11 cellular contexts compared by ENCODE assay signal in the genomic region with DNA sequence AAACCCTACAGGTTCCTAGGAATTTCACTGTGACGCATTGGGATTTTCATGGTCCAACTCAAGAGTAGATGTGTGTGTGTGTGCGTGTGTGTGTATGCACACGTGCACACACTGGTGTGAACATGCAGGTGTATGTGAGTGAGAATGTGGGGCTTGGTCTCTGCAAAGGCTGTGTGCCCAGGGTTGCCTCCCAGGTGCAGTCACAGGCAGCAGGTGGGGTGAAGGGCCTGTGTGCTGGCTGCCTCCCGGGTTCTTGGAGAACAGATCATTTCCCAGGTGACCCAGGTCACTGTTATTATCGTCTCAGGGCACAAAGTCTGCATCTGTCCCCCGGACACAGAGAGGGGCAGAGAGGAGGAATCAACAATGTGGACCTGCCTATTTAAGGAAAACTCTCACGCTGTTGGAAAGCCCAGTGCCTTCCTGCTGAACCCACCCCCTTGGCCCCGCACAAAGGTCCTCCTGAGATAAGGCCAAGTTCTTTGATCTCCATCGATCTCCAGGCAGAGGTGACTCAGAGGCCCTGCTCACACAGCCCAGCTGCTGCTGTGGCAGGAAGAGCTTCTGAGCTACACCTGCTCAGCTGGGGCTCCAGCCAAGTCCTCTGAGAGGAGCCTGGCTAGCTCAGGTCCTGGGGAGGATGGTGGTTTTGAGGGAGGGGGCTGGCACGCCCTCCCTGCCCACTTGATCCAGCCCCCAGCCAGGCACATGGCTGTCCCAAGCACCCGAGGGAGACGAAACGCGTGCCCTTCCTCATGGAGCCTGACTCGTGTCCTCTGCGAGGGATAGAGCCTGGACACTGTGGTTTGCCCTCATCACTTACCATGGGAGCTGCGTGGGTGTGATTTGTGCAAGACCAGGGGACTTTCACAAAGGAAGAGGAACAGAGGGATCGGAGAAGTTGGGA.
DNase-seq lines count a peak whose midpoint lies in the region; ATAC-seq lines count a peak whose summit lies in the region.
"Had no signal": no experiment of that assay in that cellular context is flagged by ENCODE, and none has a peak within 500 bp of the region (broad histone marks: within the 10 kb centered on the region; RNA-seq: fewer than 3 reads in every experiment).

No MANE protein-coding gene starts in this region.

- no peak overlapping the region for H3K4ac ChIP-seq in mesendoderm (ENCODE audit: low read depth, low read length)

- H3K9ac ChIP-seq in mesendoderm (ENCODE audit: low read length) = no peak overlapping the region

- H3K27me3 ChIP-seq in SJCRH30 = peaks cover 4% of the 10 kb centered on the region; the same call in 1 of the 2 replicates
- peaks cover 7% of the 10 kb centered on the region for H3K27me3 ChIP-seq in mesendoderm (ENCODE audit: insufficient read depth, low read length, poor library complexity)

- DNase-seq in COLO668 (lab: John Stamatoyannopoulos, UW; ENCODE audit: unreplicated experiment) (peak; percentile 17), HT1080 (ENCODE audit: low read depth) (peak; percentile 11), SJCRH30 (peak; percentile 66 to 76), mesendoderm (peak; percentile 66), cerebellum (ENCODE audit: low spot score) (no peak), SKM-1 (lab: John Stamatoyannopoulos, UW; ENCODE audit: unreplicated experiment) (no peak)

- WGBS in mesendoderm (ENCODE audit: extremely low coverage, insufficient coverage, low lambda C conversion rate) = no CpG with 5 or more reads among the region's 18 CpGs

- H3K23ac ChIP-seq in mesendoderm (ENCODE audit: low read length) = no peak overlapping the region

- H3K4me2 ChIP-seq in mesendoderm (ENCODE audit: low read length) = no peak overlapping the region
- H3K4me2 ChIP-seq: GM23338 had no signal

- H3K36me3 ChIP-seq in SJCRH30 (no peaks in the 10 kb centered on the region), mesendoderm (ENCODE audit: control insufficient read depth, insufficient read depth, low read length) (no peaks in the 10 kb centered on the region)
- H3K36me3 ChIP-seq: adrenal gland, suprapubic skin had no signal

- H3K18ac ChIP-seq in mesendoderm (ENCODE audit: low read length) = no peak overlapping the region

- H3K4me3 ChIP-seq in SJCRH30 = no peak overlapping the region
- H3K4me3 ChIP-seq in mesendoderm (ENCODE audit: low read length) = no peak overlapping the region
- H3K4me3 ChIP-seq: adrenal gland, GM23338, suprapubic skin had no signal

- no peaks in the 10 kb centered on the region for H3K79me2 ChIP-seq in mesendoderm (ENCODE audit: control insufficient read depth, insufficient read depth, low read length)

- no peak overlapping the region for H2BK120ac ChIP-seq in mesendoderm (ENCODE audit: low read depth, low read length)

- H4K5ac ChIP-seq in mesendoderm (ENCODE audit: low read length) = no peak overlapping the region

- H3K27ac ChIP-seq in SJCRH30 = no peak overlapping the region
- H3K27ac ChIP-seq in mesendoderm (ENCODE audit: low read depth, low read length) = no peak overlapping the region
- H3K27ac ChIP-seq: adrenal gland, suprapubic skin had no signal

- no peaks in the 10 kb centered on the region for H3K79me1 ChIP-seq in mesendoderm (ENCODE audit: low read length)

- no peak overlapping the region for H4K8ac ChIP-seq in mesendoderm (ENCODE audit: low read depth, low read length)

- no peak overlapping the region for H2BK5ac ChIP-seq in mesendoderm (ENCODE audit: low read length)

- H3K4me1 ChIP-seq in SJCRH30 (peaks cover 11% of the 10 kb centered on the region), mesendoderm (ENCODE audit: control insufficient read depth, low read depth, low read length) (peaks cover 2% of the 10 kb centered on the region)

- no peak overlapping the region for H2BK15ac ChIP-seq in mesendoderm (replicated peaks; ENCODE audit: low read depth)

- no peaks in the 10 kb centered on the region for H3K9me3 ChIP-seq in SJCRH30 (replicated peaks)
- H3K9me3 ChIP-seq: adrenal gland, suprapubic skin had no signal

- H3K56ac ChIP-seq in mesendoderm (ENCODE audit: low read length) = no peak overlapping the region

- H2AK5ac ChIP-seq in mesendoderm (ENCODE audit: low read length) = no peak overlapping the region

- ATAC-seq in GM18867 (IDR thresholded peaks at IDR 0.05; ENCODE audit: unreplicated experiment) = no peak
- ATAC-seq in activated CD4-positive, CD25-positive, alpha-beta regulatory T cell treated with anti-CD3 and anti-CD28 coated beads, Interleukin-2, amount 50 U/mL, for 24 hours = no peak

Comparison
In these comparisons a context has a peak if more than half of its experiments do, and no peak if none do; other contexts are left out.
1. DNase-seq: peak in COLO668 (single experiment), HT1080 (single experiment), SJCRH30 (2 of 2) and mesendoderm (single experiment); none in cerebellum (single experiment) and SKM-1 (single experiment).